17 cellular contexts compared by ENCODE assay signal in genomic region chrX:6694977-6695376, GRCh38.
DNase-seq lines count a peak whose midpoint lies in the region; ATAC-seq and TF ChIP-seq lines count a peak whose summit lies in the region.
"Had no signal": no experiment of that assay in that cellular context is flagged by ENCODE, and none has a peak within 500 bp of the region (broad histone marks: within the 10 kb centered on the region; RNA-seq: fewer than 3 reads in every experiment).

No MANE protein-coding gene starts in this region.

- no peak overlapping the region for H4K91ac ChIP-seq in neuronal stem cell (ENCODE audit: low read depth, low read length, poor library complexity)

- H3K9me2 ChIP-seq in GM23338 (ENCODE audit: insufficient read depth) (no peaks in the 10 kb centered on the region), MM.1S (replicated peaks; ENCODE audit: insufficient read depth, low read length) (no peaks in the 10 kb centered on the region)

- peaks cover 4% of the 10 kb centered on the region for H3K27me3 Mint-ChIP-seq in GM23338 (ENCODE audit: insufficient read depth, low read depth, poor library complexity)
- H3K27me3 Mint-ChIP-seq in endothelial cell (ENCODE audit: unreplicated experiment) = no peaks in the 10 kb centered on the region
- H3K27me3 Mint-ChIP-seq: CD4-positive, alpha-beta memory T cell had no signal

- peak overlapping the region; percentile 95 for H3K27ac ChIP-seq in GM23338 (ENCODE audit: low read depth)
- peak overlapping the region; percentile 65; the same call in 1 of the 2 replicates for H3K27ac ChIP-seq in MM.1S (ENCODE audit: low read length)
- H3K27ac ChIP-seq in neuronal stem cell (replicated peaks; ENCODE audit: low read length) = no peak overlapping the region
- no peak overlapping the region for H3K27ac ChIP-seq in sigmoid colon
- H3K27ac ChIP-seq: PC-9 had no signal

- intact Hi-C loops in sigmoid colon (cut with DNase I) = no loop called here

- H3K4me3 Mint-ChIP-seq in GM23338 (no peak overlapping the region), endothelial cell (ENCODE audit: unreplicated experiment) (no peak overlapping the region)
- H3K4me3 Mint-ChIP-seq: CD4-positive, alpha-beta memory T cell had no signal

- no peaks in the 10 kb centered on the region for H3K79me1 ChIP-seq in neuronal stem cell (ENCODE audit: low read depth, low read length)

- H3K23ac ChIP-seq in neuronal stem cell (ENCODE audit: low read depth, low read length, poor library complexity) = no peak overlapping the region

- no peak for TF ChIP-seq EP300 in sigmoid colon (IDR thresholded peaks at IDR 0.05)

- H3K4ac ChIP-seq in neuronal stem cell (ENCODE audit: low read length) = no peak overlapping the region

- no peaks in the 10 kb centered on the region for H3F3A ChIP-seq in GM23338 (replicated peaks; ENCODE audit: low read depth)
- peaks cover 9% of the 10 kb centered on the region; the same call in 1 of the 2 replicates for H3F3A ChIP-seq in MM.1S (ENCODE audit: insufficient read depth, low read length)

- no peak for ATAC-seq in GM23338
- ATAC-seq: HCT116, Right ventricle myocardium inferior, SK-N-SH treated with all-trans-retinoic acid at 6 μM for 48 hours had no signal

- H2BK15ac ChIP-seq in neuronal stem cell (ENCODE audit: low read length) = no peak overlapping the region

- H3K9me3 Mint-ChIP-seq in GM23338 = 0 out of 3 replicates have a peak, but pooled peaks cover 2% of the 10 kb centered on the region
- H3K9me3 Mint-ChIP-seq in endothelial cell (ENCODE audit: unreplicated experiment) = no peaks in the 10 kb centered on the region

- POLR2A ChIA-PET in HEK293T (lab: Yijun Ruan, JAX) = no interaction called here
- POLR2A ChIA-PET in GM10248 (lab: Yijun Ruan, JAX) = no interaction called here

- CTCF ChIA-PET in HEK293T (lab: Yijun Ruan, JAX) (no interaction called here), GM10248 (lab: Yijun Ruan, JAX) (no interaction called here)

- no peak for DNase-seq in GM23338 (ENCODE audit: low spot score)
- peak; percentile 77 for DNase-seq in MM.1S
- DNase-seq in endothelial cell (ENCODE audit: low spot score) = no peak
- DNase-seq in neuronal stem cell (ENCODE audit: low spot score) = no peak
- no peak for DNase-seq in HEK293T (ENCODE audit: extremely low spot score)
- no peak for DNase-seq in GM10248 (ENCODE audit: extremely low spot score)
- no peak for DNase-seq in sigmoid colon
- DNase-seq: BE2C, KBM-7, NCI-H1092, NCI-H187, NCI-H526 treated with DMSO at 0.1 percent for 48 hours, PC-9 had no signal

- H3K27me3 ChIP-seq in GM23338 (ENCODE audit: insufficient read depth) = no peaks in the 10 kb centered on the region
- no peaks in the 10 kb centered on the region for H3K27me3 ChIP-seq in MM.1S (replicated peaks; ENCODE audit: insufficient read depth, low read length)
- no peaks in the 10 kb centered on the region for H3K27me3 ChIP-seq in neuronal stem cell (ENCODE audit: control insufficient read depth in 3 of 3, insufficient read depth in 3 of 3, low read depth in 1 of 3, low read length in 3 of 3)
- H3K27me3 ChIP-seq in sigmoid colon = no peaks in the 10 kb centered on the region
- H3K27me3 ChIP-seq: BE2C had no signal

- H3K4me1 Mint-ChIP-seq in GM23338 (peaks cover 27% of the 10 kb centered on the region; the same call in 2 of the 3 replicates), endothelial cell (ENCODE audit: unreplicated experiment) (peaks cover 13% of the 10 kb centered on the region)
- H3K4me1 Mint-ChIP-seq: CD4-positive, alpha-beta memory T cell had no signal

- H3K36me3 Mint-ChIP-seq in GM23338 (ENCODE audit: low read depth) = peaks cover 2% of the 10 kb centered on the region; the same call in 2 of the 3 replicates
- H3K36me3 Mint-ChIP-seq in endothelial cell (ENCODE audit: low read depth, unreplicated experiment) = no peaks in the 10 kb centered on the region
- H3K36me3 Mint-ChIP-seq: CD4-positive, alpha-beta memory T cell had no signal

- no CpG with 5 or more reads among the region's 4 CpGs for WGBS in neuronal stem cell (ENCODE audit: extremely low coverage in 2 of 2, insufficient read length in 2 of 2, insufficient replicate concordance in 1 of 2), 2 donors
- 67 to 80% methylated on average over 4 of the region's 4 CpGs for WGBS in sigmoid colon, 2 donors

- H2BK12ac ChIP-seq in neuronal stem cell (ENCODE audit: low read length) = no peak overlapping the region

- H2BK5ac ChIP-seq in neuronal stem cell (ENCODE audit: low read length) = no peak overlapping the region

- TF ChIP-seq CTCF in GM23338 (conservative IDR thresholded peaks at IDR 0.05; ENCODE audit: low read depth in 2 of 2) (no peak), MM.1S (IDR thresholded peaks at IDR 0.05; ENCODE audit: low read length) (no peak), endothelial cell (IDR thresholded peaks at IDR 0.05; ENCODE audit: unreplicated experiment) (no peak), GM10248 (IDR thresholded peaks at IDR 0.05; ENCODE audit: control extremely low read depth, extremely low read depth, low read depth, missing control alignments) (no peak), sigmoid colon (IDR thresholded peaks at IDR 0.05) (no peak)

- H4K8ac ChIP-seq in neuronal stem cell (ENCODE audit: low read depth, low read length) = no peak overlapping the region

- H3K4me1 ChIP-seq in GM23338 (ENCODE audit: insufficient read depth) = peaks cover 30% of the 10 kb centered on the region
- H3K4me1 ChIP-seq in MM.1S (ENCODE audit: low read length) = peaks cover 14% of the 10 kb centered on the region; the same call in 1 of the 2 replicates
- H3K4me1 ChIP-seq in neuronal stem cell (ENCODE audit: control insufficient read depth in 2 of 2, insufficient read depth in 1 of 2, low read depth in 1 of 2, low read length in 2 of 2) = peaks cover 2 to 9% of the 10 kb centered on the region in 2 donors
- H3K4me1 ChIP-seq in sigmoid colon = no peaks in the 10 kb centered on the region
- H3K4me1 ChIP-seq: BE2C had no signal

- 0 out of 2 replicates have a peak overlapping the region, but pooled peaks have one; percentile 80 for H3K27ac Mint-ChIP-seq in GM23338
- H3K27ac Mint-ChIP-seq in endothelial cell (ENCODE audit: unreplicated experiment) = peak overlapping the region; percentile 95
- H3K27ac Mint-ChIP-seq: CD4-positive, alpha-beta memory T cell had no signal

- no peaks in the 10 kb centered on the region for H3K9me3 ChIP-seq in MM.1S (replicated peaks; ENCODE audit: insufficient read depth, low read length)
- no peaks in the 10 kb centered on the region for H3K9me3 ChIP-seq in neuronal stem cell (replicated peaks in 1 of 2; ENCODE audit: control insufficient read depth in 2 of 2, insufficient read depth in 1 of 2, low read depth in 1 of 2, low read length in 2 of 2)
- H3K9me3 ChIP-seq in sigmoid colon = no peaks in the 10 kb centered on the region
- H3K9me3 ChIP-seq: BE2C had no signal

- H2AFZ ChIP-seq in GM23338 (no peak overlapping the region), MM.1S (ENCODE audit: low read length) (peak overlapping the region; percentile 45; the same call in 1 of the 2 replicates), neuronal stem cell (ENCODE audit: low read length) (peak overlapping the region; percentile 76)
- H2AFZ ChIP-seq: PC-9 had no signal

- H3K9ac ChIP-seq in MM.1S (ENCODE audit: low read length) = no peak overlapping the region
- no peak overlapping the region for H3K9ac ChIP-seq in neuronal stem cell (ENCODE audit: low read depth, low read length, poor library complexity)

- TF ChIP-seq POLR2A in sigmoid colon (IDR thresholded peaks at IDR 0.05) = no peak

- no peak overlapping the region for H3K14ac ChIP-seq in neuronal stem cell (ENCODE audit: low read length)

- no peaks in the 10 kb centered on the region for H3K79me2 ChIP-seq in GM23338 (replicated peaks; ENCODE audit: insufficient read depth)
- no peaks in the 10 kb centered on the region for H3K79me2 ChIP-seq in MM.1S (ENCODE audit: low read length)

- no peak overlapping the region for H3K18ac ChIP-seq in neuronal stem cell (ENCODE audit: low read length)

- H3K4me2 ChIP-seq in GM23338 (peak overlapping the region; percentile 58), MM.1S (ENCODE audit: low read depth, low read length) (peak overlapping the region; percentile 41), neuronal stem cell (ENCODE audit: insufficient read depth, low read length, poor library complexity, severe bottlenecking) (no peak overlapping the region)
- H3K4me2 ChIP-seq: PC-9 had no signal

- H4K20me1 ChIP-seq in GM23338 (replicated peaks; ENCODE audit: insufficient read depth) (no peaks in the 10 kb centered on the region), MM.1S (ENCODE audit: insufficient read depth, low read length) (no peaks in the 10 kb centered on the region)

- H2AK5ac ChIP-seq in neuronal stem cell (ENCODE audit: low read depth, low read length) = no peak overlapping the region

- H3K4me3 ChIP-seq in GM23338 = no peak overlapping the region
- H3K4me3 ChIP-seq in MM.1S (ENCODE audit: low read length) = no peak overlapping the region; the same call in 1 of the 2 replicates
- peak overlapping the region in 1 of 2 donors; percentile 14 for H3K4me3 ChIP-seq in neuronal stem cell (ENCODE audit: low read length in 2 of 2)
- H3K4me3 ChIP-seq in sigmoid colon = no peak overlapping the region
- H3K4me3 ChIP-seq: PC-9 had no signal

- H2BK120ac ChIP-seq in neuronal stem cell (ENCODE audit: low read depth, low read length) = no peak overlapping the region

- H3K36me3 ChIP-seq in GM23338 (ENCODE audit: insufficient read depth) (no peaks in the 10 kb centered on the region), MM.1S (replicated peaks; ENCODE audit: insufficient read depth, low read length) (no peaks in the 10 kb centered on the region), neuronal stem cell (replicated peaks in 1 of 2; ENCODE audit: control insufficient read depth in 2 of 2, insufficient read depth in 2 of 2, low read length in 2 of 2) (no peaks in the 10 kb centered on the region), sigmoid colon (no peaks in the 10 kb centered on the region)
- H3K36me3 ChIP-seq: BE2C had no signal

TF ChIP-seq in GM23338, 12 proteins besides CTCF, POLR2A, EP300 and RAD21 (continues in another document):
- TF ChIP-seq ZNF114 (CRISPR knock-in tag; IDR thresholded peaks at IDR 0.05) = no peak

TF ChIP-seq in HEK293T, 16 proteins besides CTCF, POLR2A, EP300 and RAD21 (continues in another document):
- TF ChIP-seq BHLHE40 (IDR thresholded peaks at IDR 0.05; ENCODE audit: borderline replicate concordance) (no peak), ZNF384 (IDR thresholded peaks at IDR 0.05) (no peak), LEF1 (IDR thresholded peaks at IDR 0.05; ENCODE audit: borderline replicate concordance) (no peak), PKNOX1 (IDR thresholded peaks at IDR 0.05) (no peak), L3MBTL2 (conservative IDR thresholded peaks at IDR 0.05) (no peak), ELF4 (IDR thresholded peaks at IDR 0.05) (no peak), ARNT (IDR thresholded peaks at IDR 0.05) (no peak)

Comparison
In these comparisons a context has a peak if more than half of its experiments do, and no peak if none do; other contexts are left out.
1. H3K27ac ChIP-seq: peak in GM23338 (single experiment) and MM.1S (single experiment); none in neuronal stem cell (single experiment) and sigmoid colon (0 of 4).